1 cellular context compared by ENCODE assay signal in the genomic region with DNA sequence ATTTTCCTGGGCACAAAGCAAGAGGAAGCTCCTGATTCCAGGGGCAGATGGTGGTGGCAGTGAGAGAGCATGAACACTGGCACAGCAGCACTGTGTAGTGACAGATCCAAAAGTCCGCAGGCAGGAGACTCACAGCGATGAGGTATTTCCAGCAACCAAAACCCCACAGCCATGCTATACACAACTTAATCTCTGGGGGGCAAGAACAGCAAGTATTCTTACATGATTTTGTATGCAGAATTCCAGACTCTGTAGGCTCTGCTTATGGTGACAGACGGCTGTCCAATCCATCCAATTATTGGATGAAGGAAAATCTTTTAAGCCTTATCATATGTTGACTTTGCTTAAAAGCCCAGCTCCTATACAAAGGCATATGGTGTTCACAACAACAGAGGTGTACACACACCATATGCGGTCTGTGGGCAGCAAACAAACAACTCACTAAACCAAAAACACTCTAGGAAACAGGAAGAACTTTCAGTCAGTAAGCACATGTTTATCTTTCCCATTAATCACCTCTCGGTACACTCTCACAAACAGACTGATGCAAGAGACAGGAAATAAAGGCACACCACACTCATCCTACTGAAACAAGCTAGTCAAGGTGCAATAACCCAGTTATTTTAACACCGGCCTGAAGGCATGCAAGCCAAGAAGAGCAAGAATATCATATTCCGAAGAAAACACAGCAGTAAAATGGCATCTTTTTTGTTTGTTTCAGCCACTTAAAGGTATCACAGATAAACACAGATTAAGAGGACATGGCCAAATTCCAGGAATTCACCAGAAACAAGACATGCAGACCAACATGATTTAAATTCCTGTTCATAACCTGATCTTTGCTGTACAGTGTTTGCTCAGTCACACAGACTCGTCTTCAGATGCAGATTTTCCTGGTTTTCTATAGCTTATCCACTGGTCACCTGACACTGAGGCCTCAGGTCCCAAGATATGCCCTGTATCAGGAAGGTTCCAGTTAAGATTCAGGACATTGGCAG.
TF ChIP-seq lines count a peak whose summit lies in the region.

No MANE protein-coding gene starts in this region.

TF ChIP-seq in HEK293, 187 proteins besides CTCF, POLR2A, EP300 and RAD21 (continued from another document):
- TF ChIP-seq, protein P1, sequence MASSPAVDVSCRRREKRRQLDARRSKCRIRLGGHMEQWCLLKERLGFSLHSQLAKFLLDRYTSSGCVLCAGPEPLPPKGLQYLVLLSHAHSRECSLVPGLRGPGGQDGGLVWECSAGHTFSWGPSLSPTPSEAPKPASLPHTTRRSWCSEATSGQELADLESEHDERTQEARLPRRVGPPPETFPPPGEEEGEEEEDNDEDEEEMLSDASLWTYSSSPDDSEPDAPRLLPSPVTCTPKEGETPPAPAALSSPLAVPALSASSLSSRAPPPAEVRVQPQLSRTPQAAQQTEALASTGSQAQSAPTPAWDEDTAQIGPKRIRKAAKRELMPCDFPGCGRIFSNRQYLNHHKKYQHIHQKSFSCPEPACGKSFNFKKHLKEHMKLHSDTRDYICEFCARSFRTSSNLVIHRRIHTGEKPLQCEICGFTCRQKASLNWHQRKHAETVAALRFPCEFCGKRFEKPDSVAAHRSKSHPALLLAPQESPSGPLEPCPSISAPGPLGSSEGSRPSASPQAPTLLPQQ (tag by site-specific recombination; IDR thresholded peaks at IDR 0.05): peak; percentile 48; the same call in 1 of the 2 replicates
- TF ChIP-seq, protein P2, sequence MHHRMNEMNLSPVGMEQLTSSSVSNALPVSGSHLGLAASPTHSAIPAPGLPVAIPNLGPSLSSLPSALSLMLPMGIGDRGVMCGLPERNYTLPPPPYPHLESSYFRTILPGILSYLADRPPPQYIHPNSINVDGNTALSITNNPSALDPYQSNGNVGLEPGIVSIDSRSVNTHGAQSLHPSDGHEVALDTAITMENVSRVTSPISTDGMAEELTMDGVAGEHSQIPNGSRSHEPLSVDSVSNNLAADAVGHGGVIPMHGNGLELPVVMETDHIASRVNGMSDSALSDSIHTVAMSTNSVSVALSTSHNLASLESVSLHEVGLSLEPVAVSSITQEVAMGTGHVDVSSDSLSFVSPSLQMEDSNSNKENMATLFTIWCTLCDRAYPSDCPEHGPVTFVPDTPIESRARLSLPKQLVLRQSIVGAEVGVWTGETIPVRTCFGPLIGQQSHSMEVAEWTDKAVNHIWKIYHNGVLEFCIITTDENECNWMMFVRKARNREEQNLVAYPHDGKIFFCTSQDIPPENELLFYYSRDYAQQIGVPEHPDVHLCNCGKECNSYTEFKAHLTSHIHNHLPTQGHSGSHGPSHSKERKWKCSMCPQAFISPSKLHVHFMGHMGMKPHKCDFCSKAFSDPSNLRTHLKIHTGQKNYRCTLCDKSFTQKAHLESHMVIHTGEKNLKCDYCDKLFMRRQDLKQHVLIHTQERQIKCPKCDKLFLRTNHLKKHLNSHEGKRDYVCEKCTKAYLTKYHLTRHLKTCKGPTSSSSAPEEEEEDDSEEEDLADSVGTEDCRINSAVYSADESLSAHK (tag by site-specific recombination; IDR thresholded peaks at IDR 0.05): peak; percentile 60; the same call in 1 of the 2 replicates
- no peak for TF ChIP-seq ZNF707 (tag by site-specific recombination; IDR thresholded peaks at IDR 0.05)
- no peak for TF ChIP-seq ZNF561 (tag by site-specific recombination; IDR thresholded peaks at IDR 0.05; ENCODE audit: borderline replicate concordance)
- TF ChIP-seq SCRT2 (tag by site-specific recombination; IDR thresholded peaks at IDR 0.05): no peak
- no peak for TF ChIP-seq ZNF529 (tag by site-specific recombination; IDR thresholded peaks at IDR 0.05; ENCODE audit: insufficient replicate concordance)
- TF ChIP-seq ZNF623 (tag by site-specific recombination; IDR thresholded peaks at IDR 0.05): no peak
- TF ChIP-seq, protein P3, sequence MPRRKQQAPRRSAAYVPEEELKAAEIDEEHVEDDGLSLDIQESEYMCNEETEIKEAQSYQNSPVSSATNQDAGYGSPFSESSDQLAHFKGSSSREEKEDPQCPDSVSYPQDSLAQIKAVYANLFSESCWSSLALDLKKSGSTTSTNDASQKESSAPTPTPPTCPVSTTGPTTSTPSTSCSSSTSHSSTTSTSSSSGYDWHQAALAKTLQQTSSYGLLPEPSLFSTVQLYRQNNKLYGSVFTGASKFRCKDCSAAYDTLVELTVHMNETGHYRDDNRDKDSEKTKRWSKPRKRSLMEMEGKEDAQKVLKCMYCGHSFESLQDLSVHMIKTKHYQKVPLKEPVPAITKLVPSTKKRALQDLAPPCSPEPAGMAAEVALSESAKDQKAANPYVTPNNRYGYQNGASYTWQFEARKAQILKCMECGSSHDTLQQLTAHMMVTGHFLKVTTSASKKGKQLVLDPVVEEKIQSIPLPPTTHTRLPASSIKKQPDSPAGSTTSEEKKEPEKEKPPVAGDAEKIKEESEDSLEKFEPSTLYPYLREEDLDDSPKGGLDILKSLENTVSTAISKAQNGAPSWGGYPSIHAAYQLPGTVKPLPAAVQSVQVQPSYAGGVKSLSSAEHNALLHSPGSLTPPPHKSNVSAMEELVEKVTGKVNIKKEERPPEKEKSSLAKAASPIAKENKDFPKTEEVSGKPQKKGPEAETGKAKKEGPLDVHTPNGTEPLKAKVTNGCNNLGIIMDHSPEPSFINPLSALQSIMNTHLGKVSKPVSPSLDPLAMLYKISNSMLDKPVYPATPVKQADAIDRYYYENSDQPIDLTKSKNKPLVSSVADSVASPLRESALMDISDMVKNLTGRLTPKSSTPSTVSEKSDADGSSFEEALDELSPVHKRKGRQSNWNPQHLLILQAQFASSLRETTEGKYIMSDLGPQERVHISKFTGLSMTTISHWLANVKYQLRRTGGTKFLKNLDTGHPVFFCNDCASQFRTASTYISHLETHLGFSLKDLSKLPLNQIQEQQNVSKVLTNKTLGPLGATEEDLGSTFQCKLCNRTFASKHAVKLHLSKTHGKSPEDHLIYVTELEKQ (tag by site-specific recombination; IDR thresholded peaks at IDR 0.05; ENCODE audit: borderline replicate concordance): peak; percentile 6; the same call in 1 of the 2 replicates
- TF ChIP-seq, protein P4, sequence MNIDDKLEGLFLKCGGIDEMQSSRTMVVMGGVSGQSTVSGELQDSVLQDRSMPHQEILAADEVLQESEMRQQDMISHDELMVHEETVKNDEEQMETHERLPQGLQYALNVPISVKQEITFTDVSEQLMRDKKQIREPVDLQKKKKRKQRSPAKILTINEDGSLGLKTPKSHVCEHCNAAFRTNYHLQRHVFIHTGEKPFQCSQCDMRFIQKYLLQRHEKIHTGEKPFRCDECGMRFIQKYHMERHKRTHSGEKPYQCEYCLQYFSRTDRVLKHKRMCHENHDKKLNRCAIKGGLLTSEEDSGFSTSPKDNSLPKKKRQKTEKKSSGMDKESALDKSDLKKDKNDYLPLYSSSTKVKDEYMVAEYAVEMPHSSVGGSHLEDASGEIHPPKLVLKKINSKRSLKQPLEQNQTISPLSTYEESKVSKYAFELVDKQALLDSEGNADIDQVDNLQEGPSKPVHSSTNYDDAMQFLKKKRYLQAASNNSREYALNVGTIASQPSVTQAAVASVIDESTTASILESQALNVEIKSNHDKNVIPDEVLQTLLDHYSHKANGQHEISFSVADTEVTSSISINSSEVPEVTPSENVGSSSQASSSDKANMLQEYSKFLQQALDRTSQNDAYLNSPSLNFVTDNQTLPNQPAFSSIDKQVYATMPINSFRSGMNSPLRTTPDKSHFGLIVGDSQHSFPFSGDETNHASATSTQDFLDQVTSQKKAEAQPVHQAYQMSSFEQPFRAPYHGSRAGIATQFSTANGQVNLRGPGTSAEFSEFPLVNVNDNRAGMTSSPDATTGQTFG (tag by site-specific recombination; IDR thresholded peaks at IDR 0.05; ENCODE audit: borderline replicate concordance): no peak
- TF ChIP-seq RBAK (tag by site-specific recombination; IDR thresholded peaks at IDR 0.05): no peak
- TF ChIP-seq ZNF670 (tag by site-specific recombination; IDR thresholded peaks at IDR 0.05; ENCODE audit: low read depth): no peak
- TF ChIP-seq HOXA7 (CRISPR knock-in tag; IDR thresholded peaks at IDR 0.05; ENCODE audit: borderline replicate concordance): no peak
- TF ChIP-seq ZFHX2 (tag by site-specific recombination; conservative IDR thresholded peaks at IDR 0.05): peak; percentile 56
- TF ChIP-seq ZFP41 (tag by site-specific recombination; IDR thresholded peaks at IDR 0.05; ENCODE audit: borderline replicate concordance): no peak
- TF ChIP-seq GLI2 (tag by site-specific recombination; IDR thresholded peaks at IDR 0.05; ENCODE audit: borderline replicate concordance, low read depth): no peak
- TF ChIP-seq ZNF658 (tag by site-specific recombination; IDR thresholded peaks at IDR 0.05): no peak
- peak; percentile 54 for TF ChIP-seq ZNF24 (tag by site-specific recombination; IDR thresholded peaks at IDR 0.05)
- no peak for TF ChIP-seq ZNF621 (tag by site-specific recombination; IDR thresholded peaks at IDR 0.05)
